12 cellular contexts compared by ENCODE assay signal in genomic region chr12:12033589-12034223, GRCh38. TPM values are rescaled to one million over a fixed set of nuclear protein-coding genes. Genes with fewer than 3 reads are reported as not detected.
DNase-seq lines count a peak whose midpoint lies in the region; ATAC-seq, FAIRE-seq and TF ChIP-seq lines count a peak whose summit lies in the region.
"Had no signal": no experiment of that assay in that cellular context is flagged by ENCODE, and none has a peak within 500 bp of the region (broad histone marks: within the 10 kb centered on the region; RNA-seq: fewer than 3 reads in every experiment).

No MANE protein-coding gene starts in this region.

- ATAC-seq in lower lobe of right lung, result no peak

- no peaks in the 10 kb centered on the region for H3K9me3 ChIP-seq in breast epithelium
- no peaks in the 10 kb centered on the region for H3K9me3 ChIP-seq in lower lobe of right lung
- H3K9me3 ChIP-seq: colonic mucosa, prostate gland, thyroid gland had no signal

- no peaks in the 10 kb centered on the region for H3K9me3 Mint-ChIP-seq in MCF 10A (ENCODE audit: unreplicated experiment)

- no peaks in the 10 kb centered on the region for H3K27me3 Mint-ChIP-seq in MCF 10A (ENCODE audit: insufficient read depth, unreplicated experiment)

- no peak overlapping the region for H3K4me3 Mint-ChIP-seq in MCF 10A (ENCODE audit: unreplicated experiment)

- no peaks in the 10 kb centered on the region for H3K27me3 ChIP-seq in breast epithelium
- no peaks in the 10 kb centered on the region for H3K27me3 ChIP-seq in lower lobe of right lung (ENCODE audit: low read depth)
- H3K27me3 ChIP-seq: colonic mucosa, thyroid gland had no signal

- POLR2A ChIA-PET in MCF 10A (lab: Yijun Ruan, JAX), result interaction anchor here (0.8 to 3.0 kb wide), 7 partner anchors 288 to 456 kb away, joined by 3 to 44 read pairs (median 4); partner anchors contain the start of gene ETV6

- TF ChIP-seq CTCF in breast epithelium (IDR thresholded peaks at IDR 0.05) (no peak), MCF 10A (IDR thresholded peaks at IDR 0.05; ENCODE audit: unreplicated experiment) (no peak), VCaP (conservative IDR thresholded peaks at IDR 0.05) (peak; percentile 70), lower lobe of right lung (IDR thresholded peaks at IDR 0.05) (no peak)

- DNase-seq in breast epithelium (ENCODE audit: low spot score in 2 of 2), result no peak
- DNase-seq in MCF 10A (ENCODE audit: unreplicated experiment), result no peak
- no peak for DNase-seq in lower lobe of right lung
- DNase-seq in urothelium cell line (ENCODE audit: low spot score), result no peak
- no peak for DNase-seq in cortex of kidney (lab: John Stamatoyannopoulos, UW)
- DNase-seq in kidney glomerular epithelial cell (lab: John Stamatoyannopoulos, UW), result no peak
- no peak for DNase-seq in RKO (ENCODE audit: low spot score)

- CTCF ChIA-PET in MCF 10A (lab: Yijun Ruan, JAX), result interaction anchor here (0.6 to 10.8 kb wide), 38 partner anchors 9 to 1327 kb away, joined by 3 to 259 read pairs (median 4); no protein-coding TSS in a partner anchor

- H3K4me1 Mint-ChIP-seq in MCF 10A (ENCODE audit: insufficient read depth, unreplicated experiment), result peaks cover 5% of the 10 kb centered on the region

- no peak overlapping the region for H3K27ac Mint-ChIP-seq in MCF 10A (ENCODE audit: low read depth, unreplicated experiment)

- no peak for TF ChIP-seq POLR2A in breast epithelium (IDR thresholded peaks at IDR 0.05)

- BruUV-seq in MCF 10A (replicated peaks; lab: Mats Ljungman, UMichigan), result no TSS peak

- H3K4me3 ChIP-seq in breast epithelium (no peak overlapping the region), lower lobe of right lung (peak overlapping the region; percentile 57)
- H3K4me3 ChIP-seq: thyroid gland had no signal

- intact Hi-C loops in breast epithelium (cut with DNase I; ENCODE audit: low total_unique reads) (no loop called here), MCF 10A (cut with micrococcal nuclease) (loop anchor here (1.0 kb wide), 3 partner anchors 383 to 479 kb away; no protein-coding TSS in a partner anchor), lower lobe of right lung (cut with DNase I) (loop anchor here (2.0 kb wide), 1 partner anchor 453 kb away; no protein-coding TSS in a partner anchor)

- H3K4me1 ChIP-seq in breast epithelium (peaks cover 0 to 4% of the 10 kb centered on the region in 2 donors), lower lobe of right lung (peaks cover 13% of the 10 kb centered on the region)
- H3K4me1 ChIP-seq: colonic mucosa had no signal

- peak; percentile 13 for FAIRE-seq in urothelium cell line (lab: Jason Lieb, UNC)

- H3K27ac ChIP-seq in breast epithelium, result peak overlapping the region; percentile 71 to 78
- H3K27ac ChIP-seq in VCaP, result peak overlapping the region; percentile 61
- no peak overlapping the region for H3K27ac ChIP-seq in lower lobe of right lung

- H3K36me3 Mint-ChIP-seq in MCF 10A (ENCODE audit: insufficient read depth, unreplicated experiment), result no peaks in the 10 kb centered on the region

- H3K36me3 ChIP-seq in breast epithelium (no peaks in the 10 kb centered on the region), lower lobe of right lung (no peaks in the 10 kb centered on the region)
- H3K36me3 ChIP-seq: colonic mucosa, prostate gland, thyroid gland had no signal

RNA-seq across cellular contexts. Expression of gene BCL2L14, which starts 37.0 kb away (rescaled TPM):
- total RNA-seq in breast epithelium, result 1 to 10 TPM in 1 of 3 donors, under 1 TPM in 1, not detected in 1; 0.29 to 1.6 TPM
- total RNA-seq in MCF 10A (2022), result not detected in 2 replicates
- total RNA-seq in lower lobe of right lung, result 2.6 TPM
- total RNA-seq: left lobe of liver had no signal
